ENCODE assay signal across 17 cellular contexts in the genomic region with DNA sequence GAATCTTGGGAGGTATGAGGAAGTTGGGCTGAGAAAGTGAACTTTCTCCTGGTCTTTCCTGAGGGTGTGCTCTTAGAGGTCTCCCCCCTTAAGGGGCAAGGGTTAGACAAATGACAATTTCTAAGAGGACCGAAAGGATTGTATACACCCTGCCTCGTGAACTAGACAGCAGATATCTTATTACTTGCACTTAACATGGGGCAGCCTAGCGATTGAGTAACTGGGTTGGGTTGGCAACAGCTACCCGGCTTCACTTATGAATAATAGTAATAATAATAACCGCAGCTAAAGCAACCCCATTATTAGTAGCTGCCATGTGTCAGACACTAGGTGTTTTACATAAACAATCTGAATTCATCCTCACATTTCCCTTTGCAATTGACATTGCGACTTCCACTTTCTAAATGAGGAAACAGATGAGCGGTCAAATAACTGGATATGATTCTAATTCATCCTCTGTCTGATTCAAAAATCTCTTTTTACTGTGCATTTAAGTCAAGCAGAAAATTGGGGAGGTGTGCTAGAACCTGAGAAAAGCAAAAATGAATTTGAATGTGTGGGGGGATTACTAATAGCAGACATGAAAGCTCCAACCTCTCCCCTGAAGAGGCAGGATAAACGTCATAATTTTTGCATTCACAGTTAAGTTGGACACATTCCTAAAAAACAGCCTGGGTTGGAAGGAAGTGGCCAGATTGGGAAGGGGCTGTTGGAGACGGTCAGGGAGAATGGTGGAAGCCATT. TPM values are rescaled to one million over a fixed set of nuclear protein-coding genes. Genes with fewer than 3 reads are reported as not detected.
DNase-seq lines count a peak whose midpoint lies in the region; ATAC-seq and TF ChIP-seq lines count a peak whose summit lies in the region.
"Had no signal": no experiment of that assay in that cellular context is flagged by ENCODE, and none has a peak within 500 bp of the region (broad histone marks: within the 10 kb centered on the region; RNA-seq: fewer than 3 reads in every experiment).

No MANE protein-coding gene starts in this region.

- H3K4me3 ChIP-seq in left ventricle myocardium inferior: no peak overlapping the region
- no peak overlapping the region for H3K4me3 ChIP-seq in mesodermal cell (ENCODE audit: extremely low read depth, insufficient read depth, low read length, poor library complexity, severe bottlenecking)
- no peak overlapping the region for H3K4me3 ChIP-seq in uterus

- no peak overlapping the region for H3K18ac ChIP-seq in H9 (ENCODE audit: insufficient read length, low read depth, low read length)

- H3K4me2 ChIP-seq in H9 (ENCODE audit: insufficient read depth, insufficient read length, low read length): no peak overlapping the region

- H4K91ac ChIP-seq in H9 (ENCODE audit: insufficient read length, low read depth, low read length): no peak overlapping the region

- H3K56ac ChIP-seq in H9 (ENCODE audit: insufficient read length, low read depth, low read length): no peak overlapping the region

- H3K4me1 ChIP-seq in left ventricle myocardium inferior: peaks cover 76% of the 10 kb centered on the region
- H3K4me1 ChIP-seq in mesodermal cell (ENCODE audit: control insufficient read depth, insufficient read depth, low read length, poor library complexity, severe bottlenecking): peaks cover 69% of the 10 kb centered on the region
- peaks cover 0 to 8% of the 10 kb centered on the region in 2 donors for H3K4me1 ChIP-seq in uterus
- H3K4me1 ChIP-seq in H9 (ENCODE audit: insufficient read depth, low read length): peaks cover 13% of the 10 kb centered on the region; the same call in 1 of the 2 replicates

- ATAC-seq in Right ventricle myocardium superior (ENCODE audit: poor library complexity): no peak
- ATAC-seq: activated T-cell treated with anti-CD3 and anti-CD28 coated beads, Interleukin-2, amount 50 U/mL, for 4 hours; PC-3 had no signal

- H3K79me2 ChIP-seq in H9 (ENCODE audit: insufficient read depth, low read length): no peaks in the 10 kb centered on the region

- H4K8ac ChIP-seq in H9 (replicated peaks; ENCODE audit: insufficient read length, low read depth, low read length): no peak overlapping the region

- H4K20me1 ChIP-seq in H9 (ENCODE audit: control insufficient read depth, insufficient read depth, insufficient read length): no peaks in the 10 kb centered on the region

- DNase-seq in left ventricle myocardium inferior: no peak
- DNase-seq in Right ventricle myocardium superior: no peak
- DNase-seq in endothelial cell (ENCODE audit: low spot score): no peak
- no peak for DNase-seq in uterus
- no peak for DNase-seq in stimulated activated naive CD4-positive, alpha-beta T cell treated with Interleukin-2 at 50 U/mL for 16 hours (lab: John Stamatoyannopoulos, UW)
- no peak for DNase-seq in glutamatergic neuron
- DNase-seq in H9: no peak
- DNase-seq: activated T-cell treated with anti-CD3 and anti-CD28 coated beads, Interleukin-2, amount 50 U/mL, for 4 hours; cortex of kidney; GOT3; KG1; kidney; PC-3; substantia nigra had no signal

- no peak overlapping the region for H3K4ac ChIP-seq in H9 (ENCODE audit: low read depth, low read length)

- no peak overlapping the region for H3K23ac ChIP-seq in H9 (ENCODE audit: insufficient read length, low read depth, low read length)

- H3K23me2 ChIP-seq in H9 (ENCODE audit: insufficient read length, low read depth, low read length, poor library complexity, severe bottlenecking): no peaks in the 10 kb centered on the region

- H4K5ac ChIP-seq in H9 (ENCODE audit: insufficient read length, low read depth, low read length): no peak overlapping the region

- no peak overlapping the region for H2BK20ac ChIP-seq in H9 (ENCODE audit: low read depth, low read length, poor library complexity, severe bottlenecking)

- intact Hi-C loops in left ventricle myocardium inferior (cut with micrococcal nuclease) (loop anchor here (5.0 to 10.0 kb wide), 3 partner anchors 112 to 295 kb away; a partner anchor contains a TSS), Right ventricle myocardium superior (cut with DNase I) (loop anchor here (5.0 kb wide), 2 partner anchors 112 to 292 kb away; no protein-coding TSS in a partner anchor), uterus (cut with DNase I; ENCODE audit: low total_unique reads) (no loop called here)

- WGBS in mesodermal cell (ENCODE audit: insufficient coverage in 2 of 2), 2 experiments: 73 to 88% methylated on average over 4 to 6 of the region's 9 CpGs
- no CpG with 5 or more reads among the region's 9 CpGs for WGBS in H9 (ENCODE audit: extremely low coverage, insufficient read length, low lambda C conversion rate)

- H3K9me3 ChIP-seq in left ventricle myocardium inferior (replicated peaks): no peaks in the 10 kb centered on the region
- no peaks in the 10 kb centered on the region for H3K9me3 ChIP-seq in mesodermal cell (ENCODE audit: control insufficient read depth, low read length)
- H3K9me3 ChIP-seq in uterus: no peaks in the 10 kb centered on the region
- H3K9me3 ChIP-seq in H9 (ENCODE audit: control insufficient read depth, low read depth, low read length): no peaks in the 10 kb centered on the region

- no peak overlapping the region for H2AFZ ChIP-seq in H9 (ENCODE audit: low read length)

- H3K36me3 Mint-ChIP-seq in endothelial cell (ENCODE audit: low read depth, unreplicated experiment): peaks cover 18% of the 10 kb centered on the region
- H3K36me3 Mint-ChIP-seq in glutamatergic neuron (ENCODE audit: unreplicated experiment): no peaks in the 10 kb centered on the region
- H3K36me3 Mint-ChIP-seq in H9 (ENCODE audit: insufficient read depth in 1 of 3, low read depth in 3 of 3): no peaks in the 10 kb centered on the region

- no peak overlapping the region for H3K14ac ChIP-seq in H9 (ENCODE audit: insufficient read depth, low read length)

- H2AK5ac ChIP-seq in H9 (ENCODE audit: insufficient read length, low read length): no peak overlapping the region

- no peak overlapping the region for H2BK15ac ChIP-seq in H9 (ENCODE audit: low read depth, low read length)

- H3K27ac Mint-ChIP-seq in endothelial cell (ENCODE audit: unreplicated experiment): peak overlapping the region; percentile 95
- no peak overlapping the region for H3K27ac Mint-ChIP-seq in glutamatergic neuron (ENCODE audit: unreplicated experiment)
- H3K27ac Mint-ChIP-seq in H9: peak overlapping the region in 1 of 3 experiments; percentile 65; a peak in 1 of 7 replicates

- H3K9me3 Mint-ChIP-seq in endothelial cell (ENCODE audit: unreplicated experiment): no peaks in the 10 kb centered on the region
- H3K9me3 Mint-ChIP-seq in glutamatergic neuron (ENCODE audit: unreplicated experiment): no peaks in the 10 kb centered on the region
- no peaks in the 10 kb centered on the region for H3K9me3 Mint-ChIP-seq in H9
- H3K9me3 Mint-ChIP-seq: activated T-cell treated with anti-CD3 and anti-CD28 coated beads, Interleukin-2, amount 50 U/mL, for 4 hours; neural crest cell had no signal

- no peak overlapping the region for H3K9ac ChIP-seq in H9 (ENCODE audit: extremely low read depth, insufficient read length, low read length)

- H2BK12ac ChIP-seq in H9 (ENCODE audit: insufficient read length, low read depth, low read length): no peak overlapping the region

- TF ChIP-seq CTCF in left ventricle myocardium inferior (IDR thresholded peaks at IDR 0.05; ENCODE audit: borderline replicate concordance): no peak
- no peak for TF ChIP-seq CTCF in endothelial cell (IDR thresholded peaks at IDR 0.05; ENCODE audit: unreplicated experiment)
- no peak for TF ChIP-seq CTCF in uterus (IDR thresholded peaks at IDR 0.05)
- TF ChIP-seq CTCF in glutamatergic neuron (IDR thresholded peaks at IDR 0.05; ENCODE audit: partially characterized antibody, unreplicated experiment): no peak
- TF ChIP-seq CTCF in H9 (conservative IDR thresholded peaks at IDR 0.05): no peak

- H3K36me3 ChIP-seq in left ventricle myocardium inferior (peaks cover 22% of the 10 kb centered on the region), mesodermal cell (ENCODE audit: control insufficient read depth, insufficient read depth, low read length) (peaks cover 71% of the 10 kb centered on the region), uterus (no peaks in the 10 kb centered on the region)

- H3K27me3 Mint-ChIP-seq in endothelial cell (ENCODE audit: unreplicated experiment): peaks cover 18% of the 10 kb centered on the region
- H3K27me3 Mint-ChIP-seq in glutamatergic neuron (ENCODE audit: unreplicated experiment): peaks cover 3% of the 10 kb centered on the region
- H3K27me3 Mint-ChIP-seq in H9 (ENCODE audit: low read depth): peaks cover 4% of the 10 kb centered on the region

- no peak overlapping the region for H2BK120ac ChIP-seq in H9 (ENCODE audit: low read depth, low read length, poor library complexity, severe bottlenecking)

- H3K27ac ChIP-seq in left ventricle myocardium inferior (replicated peaks): peak overlapping the region; percentile 24
- peak overlapping the region; percentile 30 for H3K27ac ChIP-seq in mesodermal cell (ENCODE audit: low read depth, low read length, severe bottlenecking)
- peak overlapping the region; percentile 14 to 16 for H3K27ac ChIP-seq in uterus
- no peak overlapping the region for H3K27ac ChIP-seq in H9 (ENCODE audit: insufficient read length, low read depth, low read length)
- H3K27ac ChIP-seq: foreskin keratinocyte had no signal

- no peak overlapping the region for H3T11ph ChIP-seq in H9 (ENCODE audit: low read length)

- H2BK5ac ChIP-seq in H9 (ENCODE audit: insufficient read length, low read length): no peak overlapping the region

- H3K27me3 ChIP-seq in left ventricle myocardium inferior (ENCODE audit: low read depth) (no peaks in the 10 kb centered on the region), uterus (no peaks in the 10 kb centered on the region), H9 (ENCODE audit: insufficient read depth, low read length) (no peaks in the 10 kb centered on the region)
- H3K27me3 ChIP-seq: foreskin keratinocyte had no signal

- H3K4me3 Mint-ChIP-seq in endothelial cell (ENCODE audit: unreplicated experiment): peak overlapping the region; percentile 32
- H3K4me3 Mint-ChIP-seq in glutamatergic neuron (ENCODE audit: unreplicated experiment): no peak overlapping the region
- H3K4me3 Mint-ChIP-seq in H9: no peak overlapping the region
- H3K4me3 Mint-ChIP-seq: activated T-cell treated with anti-CD3 and anti-CD28 coated beads, Interleukin-2, amount 50 U/mL, for 4 hours had no signal

- no peaks in the 10 kb centered on the region for H3K79me1 ChIP-seq in H9 (ENCODE audit: insufficient read depth, low read depth, low read length, poor library complexity, severe bottlenecking)

- no peak for TF ChIP-seq POLR2A in uterus (IDR thresholded peaks at IDR 0.05)

- peaks cover 96% of the 10 kb centered on the region for H3K4me1 Mint-ChIP-seq in endothelial cell (ENCODE audit: unreplicated experiment)
- H3K4me1 Mint-ChIP-seq in glutamatergic neuron (ENCODE audit: low read depth, unreplicated experiment): no peaks in the 10 kb centered on the region
- H3K4me1 Mint-ChIP-seq in H9: peaks cover 41 to 50% of the 10 kb centered on the region in 2 experiments

RNA-seq across cellular contexts. Expression of a gene that starts 12.9 kb away (rescaled TPM):
- 90.5 TPM for total RNA-seq in left ventricle myocardium inferior
- 99.9 TPM for total RNA-seq in Right ventricle myocardium superior
- 273 TPM for total RNA-seq in endothelial cell (ENCODE audit: unreplicated experiment)
- polyA plus RNA-seq in mesodermal cell (2013, experiment 1 of 2): 257 TPM
- polyA plus RNA-seq in mesodermal cell (2013, experiment 2 of 2): 183 TPM
- total RNA-seq in uterus: 100 to 1,000 TPM in 3 of 4 donors, 10 to 100 TPM in 1; 48.9 to 345 (median 163) TPM
- total RNA-seq in glutamatergic neuron (ENCODE audit: unreplicated experiment): not detected
- total RNA-seq in H9 (2021): 0.63 and 0.75 TPM in 2 replicates

Comparison
In these comparisons a context has a peak if more than half of its experiments do, and no peak if none do; other contexts are left out.
1. RNA of a gene that starts 12.9 kb away (total RNA-seq): 273 TPM in endothelial cell (single experiment), 48.9 to 345 TPM in uterus, 99.9 TPM in Right ventricle myocardium superior (single experiment) and 90.5 TPM in left ventricle myocardium inferior (single experiment); 0.63 to 0.75 TPM in H9 and not detected in glutamatergic neuron (single experiment); every median in the first group is over 10 times any median in the second.